22 cellular contexts compared by ENCODE assay signal in genomic region chrX:18149454-18149853, GRCh38.
"Had no signal": no experiment of that assay in that cellular context is flagged by ENCODE, and none has a peak within 500 bp of the region (broad histone marks: within the 10 kb centered on the region; RNA-seq: fewer than 3 reads in every experiment).

No MANE protein-coding gene starts in this region.

- DNase-seq: activated CD4-positive, alpha-beta T cell treated with anti-CD3 and anti-CD28 coated beads, Interleukin-2, amount 50 U/mL, for 1 hour; activated CD4-positive, CD25-positive, alpha-beta regulatory T cell treated with anti-CD3 and anti-CD28 coated beads, Interleukin-2, amount 50 U/mL, for 72 hours; activated CD8-positive, alpha-beta T cell treated with anti-CD3 and anti-CD28 coated beads, Interleukin-2, amount 10 ng/mL, durations not matched to agents 7 days and 5 days; activated naive CD4-positive, alpha-beta T cell treated with Interleukin-2 at 50 U/mL for 16 hours; activated naive CD8-positive, alpha-beta T cell treated with anti-CD3 and anti-CD28 coated beads for 36 hours; activated T-cell treated with anti-CD3 and anti-CD28 coated beads, Interleukin-2, amount 50 U/mL, for 4 hours; foreskin fibroblast; kidney; left lung; natural killer cell; retina; spleen; stimulated activated CD4-positive, alpha-beta T cell treated with anti-CD3 and anti-CD28 coated beads, Interleukin-4, amount 100 ng/mL, for 1 hour; stimulated activated naive CD4-positive, alpha-beta T cell; testis; WERI-Rb-1 had no signal

- H3K36me3 Mint-ChIP-seq: activated naive CD8-positive, alpha-beta T cell treated with anti-CD3 and anti-CD28 coated beads for 36 hours; mesothelial cell of epicardium; natural killer cell; type B pancreatic cell had no signal

- H3K27me3 ChIP-seq: left lung, testis, vagina had no signal

- H3K4me1 Mint-ChIP-seq: activated naive CD8-positive, alpha-beta T cell treated with anti-CD3 and anti-CD28 coated beads for 36 hours; mesothelial cell of epicardium; natural killer cell had no signal

- H3K27ac ChIP-seq: breast epithelium, coronary artery, epithelial cell of prostate, left lung, spleen, testis, vagina, WERI-Rb-1 had no signal

- H3K9me3 ChIP-seq: breast epithelium, left lung, spleen, testis, vagina had no signal

- H3K9me3 Mint-ChIP-seq: activated naive CD8-positive, alpha-beta T cell treated with anti-CD3 and anti-CD28 coated beads for 36 hours; activated T-cell treated with anti-CD3 and anti-CD28 coated beads, Interleukin-2, amount 50 U/mL, for 4 hours; natural killer cell; type B pancreatic cell had no signal

- H3K4me3 ChIP-seq: breast epithelium, coronary artery, left lung, spleen, testis, vagina had no signal

- H3K27me3 Mint-ChIP-seq: type B pancreatic cell had no signal

- H3K36me3 ChIP-seq: breast epithelium, left lung, spleen, vagina, WERI-Rb-1 had no signal

- ATAC-seq: activated CD8-positive, alpha-beta T cell treated with anti-CD3 and anti-CD28 coated beads, Interleukin-2, amount 10 ng/mL, durations not matched to agents 7 days and 5 days; activated T-cell treated with anti-CD3 and anti-CD28 coated beads, Interleukin-2, amount 50 U/mL, for 4 hours; left lung; natural killer cell had no signal

- H3K4me3 Mint-ChIP-seq: activated CD8-positive, alpha-beta T cell treated with anti-CD3 and anti-CD28 coated beads, Interleukin-2, amount 10 ng/mL, durations not matched to agents 7 days and 5 days; activated naive CD8-positive, alpha-beta T cell treated with anti-CD3 and anti-CD28 coated beads for 36 hours; activated T-cell treated with anti-CD3 and anti-CD28 coated beads, Interleukin-2, amount 50 U/mL, for 4 hours; mesothelial cell of epicardium; natural killer cell; type B pancreatic cell had no signal

- H3K27ac Mint-ChIP-seq: activated CD8-positive, alpha-beta T cell treated with anti-CD3 and anti-CD28 coated beads, Interleukin-2, amount 10 ng/mL, durations not matched to agents 7 days and 5 days; activated naive CD8-positive, alpha-beta T cell treated with anti-CD3 and anti-CD28 coated beads for 36 hours; mesothelial cell of epicardium; natural killer cell; type B pancreatic cell had no signal

- H3K4me1 ChIP-seq: breast epithelium, left lung, spleen, vagina had no signal
